Comparison of ENCODE assay signal across 1 cellular context in genomic region chr7:94062372-94062771, GRCh38.
TF ChIP-seq lines count a peak whose summit lies in the region.

No MANE protein-coding gene starts in this region.

TF ChIP-seq in GM23338, 12 proteins besides CTCF, POLR2A, EP300 and RAD21 (continued from another document):
- TF ChIP-seq REST (IDR thresholded peaks at IDR 0.05; ENCODE audit: unreplicated experiment) (no peak), CREB1 (CRISPR knock-in tag; IDR thresholded peaks at IDR 0.05; ENCODE audit: low read depth) (no peak), POLR2AphosphoS5 (IDR thresholded peaks at IDR 0.05; ENCODE audit: low read depth) (no peak), JUNB (IDR thresholded peaks at IDR 0.05; ENCODE audit: unreplicated experiment) (no peak), NANOG (IDR thresholded peaks at IDR 0.05; ENCODE audit: borderline replicate concordance) (no peak), EZH2phosphoT487 (IDR thresholded peaks at IDR 0.05; ENCODE audit: unreplicated experiment) (no peak), ZNF331 (CRISPR knock-in tag; IDR thresholded peaks at IDR 0.05; ENCODE audit: low read depth) (no peak), ETS1 (IDR thresholded peaks at IDR 0.05) (no peak), STAT1 (IDR thresholded peaks at IDR 0.05; ENCODE audit: unreplicated experiment) (no peak), ZNF462 (CRISPR knock-in tag; IDR thresholded peaks at IDR 0.05) (no peak)
